23 cellular contexts compared by ENCODE assay signal in the genomic region with DNA sequence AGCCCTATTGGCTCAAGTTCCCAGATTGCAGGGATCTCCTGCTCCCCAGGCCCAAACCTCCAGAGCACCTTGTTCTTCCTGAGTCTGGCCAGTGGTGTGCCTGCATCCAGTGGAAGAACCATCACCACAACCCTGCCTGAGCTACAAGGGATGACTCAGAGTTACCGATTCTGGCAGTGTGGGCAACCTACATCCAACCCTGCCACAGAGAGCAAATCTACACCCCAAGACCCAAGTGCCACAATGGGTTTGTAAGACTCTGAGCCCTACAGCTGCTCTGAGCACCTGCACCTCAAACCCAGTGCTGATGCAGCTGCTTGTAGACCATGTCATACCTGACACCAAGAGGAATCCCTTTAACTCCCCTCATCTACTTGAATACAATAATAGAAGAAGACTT.
"Had no signal": no experiment of that assay in that cellular context is flagged by ENCODE, and none has a peak within 500 bp of the region (broad histone marks: within the 10 kb centered on the region; RNA-seq: fewer than 3 reads in every experiment).

No MANE protein-coding gene starts in this region.

- ATAC-seq: heart right ventricle, left cardiac atrium, natural killer cell, psoas muscle had no signal

- H3K36me3 ChIP-seq: heart right ventricle, lower lobe of right lung, ovary, right atrium auricular region, spleen, thyroid gland, WERI-Rb-1 had no signal

- H3K4me1 ChIP-seq: heart right ventricle, lower lobe of right lung, psoas muscle, right atrium auricular region, spleen had no signal

- H3K27ac ChIP-seq: epithelial cell of prostate, heart right ventricle, lower lobe of right lung, ovary, psoas muscle, right atrium auricular region, spleen, thyroid gland, WERI-Rb-1 had no signal

- H3K4me3 ChIP-seq: heart right ventricle, lower lobe of right lung, ovary, psoas muscle, right atrium auricular region, spleen, thyroid gland had no signal

- H3K27ac Mint-ChIP-seq: brain, natural killer cell had no signal

- H3K4me1 Mint-ChIP-seq: natural killer cell had no signal

- H3K4me3 Mint-ChIP-seq: brain, natural killer cell had no signal

- DNase-seq: activated CD4-positive, CD25-positive, alpha-beta regulatory T cell treated with anti-CD3 and anti-CD28 coated beads, Interleukin-2, amount 50 U/mL, for 72 hours; activated CD8-positive, alpha-beta memory T cell treated with anti-CD3 and anti-CD28 coated beads, Interleukin-2, amount 50 U/mL, for 48 hours; activated gamma-delta T cell; activated naive CD4-positive, alpha-beta T cell treated with anti-CD3 and anti-CD28 coated beads, Interleukin-2, amount 50 U/mL, for 16 hours; activated T-cell treated with anti-CD3 and anti-CD28 coated beads, Interleukin-2, amount 50 U/mL, for 48 hours; aorta; heart right ventricle; islet precursor cell; left cardiac atrium; lower lobe of right lung; mesendoderm; natural killer cell; ovary; psoas muscle; spleen; stimulated activated CD4-positive, alpha-beta T cell treated with anti-CD3 and anti-CD28 coated beads, Interleukin-4, amount 100 ng/mL, for 1 hour; stimulated activated naive CD4-positive, alpha-beta T cell treated with Interleukin-2 at 50 U/mL for 16 hours; substantia nigra; thyroid gland; WERI-Rb-1 had no signal

- H3K27me3 ChIP-seq: heart right ventricle, ovary, right atrium auricular region, spleen, thyroid gland had no signal

- H3K36me3 Mint-ChIP-seq: natural killer cell had no signal

- H3K9me3 ChIP-seq: lower lobe of right lung, ovary, psoas muscle, spleen, thyroid gland had no signal

- H3K27me3 Mint-ChIP-seq: brain had no signal
